9 cellular contexts compared by ENCODE assay signal in genomic region chr4:153116101-153116680, GRCh38.
A peak's percentile ranks its signal among the peaks of the same experiment; 100 is the strongest.
DNase-seq lines count a peak whose midpoint lies in the region; ATAC-seq and TF ChIP-seq lines count a peak whose summit lies in the region.
"Had no signal": no experiment of that assay in that cellular context is flagged by ENCODE, and none has a peak within 500 bp of the region (broad histone marks: within the 10 kb centered on the region; RNA-seq: fewer than 3 reads in every experiment).

No MANE protein-coding gene starts in this region.

- peak overlapping the region; percentile 80 for H3K4me3 Mint-ChIP-seq in natural killer cell
- H3K4me3 Mint-ChIP-seq in natural killer cell treated with Interleukin-12 subunit alpha and Interleukin-12 subunit beta and Interleukin-15 and Interleukin-18, amount 100 ng/mL, for 72 hours: no peak overlapping the region
- H3K4me3 Mint-ChIP-seq in activated T-helper 1 cell treated with anti-CD3 and anti-CD28 coated beads, Interleukin-12 subunit alpha, Interleukin-12 subunit beta, Interleukin-2, Interleukin-4 antibody, amounts not matched to agents 30 ng/mL and 10 ng/mL and 1 ng/mL, durations not matched to agents 14 hours and 24 hours and 36 hours: peak overlapping the region; percentile 56

- peak overlapping the region; percentile 64 for H3K27ac ChIP-seq in lower lobe of right lung

- intact Hi-C loops in natural killer cell (cut with micrococcal nuclease) (no loop called here), lower lobe of right lung (cut with DNase I) (no loop called here)
- intact Hi-C loops in activated T-helper 1 cell treated with anti-CD3 and anti-CD28 coated beads, Interleukin-12 subunit alpha, Interleukin-12 subunit beta, Interleukin-2, Interleukin-4 antibody, amounts not matched to agents 30 ng/mL and 10 ng/mL and 1 ng/mL, durations not matched to agents 14 hours and 24 hours and 36 hours (cut with micrococcal nuclease): loop anchor here (1.0 to 10.0 kb wide), 6 partner anchors 18 to 631 kb away; partner anchors contain the start of gene FBXW7

- H3K36me3 Mint-ChIP-seq in natural killer cell: no peaks in the 10 kb centered on the region
- H3K36me3 Mint-ChIP-seq in natural killer cell treated with Interleukin-12 subunit alpha and Interleukin-12 subunit beta and Interleukin-15 and Interleukin-18, amount 100 ng/mL, for 72 hours: no peaks in the 10 kb centered on the region
- no peaks in the 10 kb centered on the region for H3K36me3 Mint-ChIP-seq in activated T-helper 1 cell treated with anti-CD3 and anti-CD28 coated beads, Interleukin-12 subunit alpha, Interleukin-12 subunit beta, Interleukin-2, Interleukin-4 antibody, amounts not matched to agents 30 ng/mL and 10 ng/mL and 1 ng/mL, durations not matched to agents 14 hours and 24 hours and 36 hours (ENCODE audit: low read depth)

- H3K4me3 ChIP-seq in lower lobe of right lung: peak overlapping the region; percentile 39

- H3K4me1 Mint-ChIP-seq in natural killer cell: no peaks in the 10 kb centered on the region
- H3K4me1 Mint-ChIP-seq in natural killer cell treated with Interleukin-12 subunit alpha and Interleukin-12 subunit beta and Interleukin-15 and Interleukin-18, amount 100 ng/mL, for 72 hours (ENCODE audit: low read depth in 2 of 2): peaks cover 4 to 5% of the 10 kb centered on the region in 2 donors
- no peaks in the 10 kb centered on the region for H3K4me1 Mint-ChIP-seq in activated T-helper 1 cell treated with anti-CD3 and anti-CD28 coated beads, Interleukin-12 subunit alpha, Interleukin-12 subunit beta, Interleukin-2, Interleukin-4 antibody, amounts not matched to agents 30 ng/mL and 10 ng/mL and 1 ng/mL, durations not matched to agents 14 hours and 24 hours and 36 hours (ENCODE audit: low read depth)

- TF ChIP-seq CTCF in natural killer cell (IDR thresholded peaks at IDR 0.05): no peak
- TF ChIP-seq CTCF in lower lobe of right lung (IDR thresholded peaks at IDR 0.05): no peak

- DNase-seq in natural killer cell (no peak), lower lobe of right lung (no peak), NCI-H1105 treated with DMSO at 0.1 percent for 48 hours (lab: John Stamatoyannopoulos, UW) (no peak), NCI-H748 treated with DMSO at 0.1 percent for 48 hours (lab: John Stamatoyannopoulos, UW) (no peak), NOMO-1 (lab: John Stamatoyannopoulos, UW; ENCODE audit: unreplicated experiment in 2 of 2) (no peak)
- no peak for DNase-seq in natural killer cell treated with Interleukin-12 subunit alpha and Interleukin-12 subunit beta and Interleukin-15 and Interleukin-18, amount 100 ng/mL, for 72 hours (ENCODE audit: low spot score)
- DNase-seq in activated T-helper 1 cell treated with anti-CD3 and anti-CD28 coated beads, Interleukin-12 subunit alpha, Interleukin-12 subunit beta, Interleukin-2, Interleukin-4 antibody, amounts not matched to agents 30 ng/mL and 10 ng/mL and 1 ng/mL, durations not matched to agents 14 hours and 24 hours and 36 hours (ENCODE audit: low spot score): no peak
- DNase-seq: DMS79 treated with DMSO at 0.1 percent for 48 hours had no signal

- H3K27me3 Mint-ChIP-seq in natural killer cell (ENCODE audit: low read depth in 2 of 2): no peaks in the 10 kb centered on the region
- H3K27me3 Mint-ChIP-seq in natural killer cell treated with Interleukin-12 subunit alpha and Interleukin-12 subunit beta and Interleukin-15 and Interleukin-18, amount 100 ng/mL, for 72 hours: no peaks in the 10 kb centered on the region
- H3K27me3 Mint-ChIP-seq in activated T-helper 1 cell treated with anti-CD3 and anti-CD28 coated beads, Interleukin-12 subunit alpha, Interleukin-12 subunit beta, Interleukin-2, Interleukin-4 antibody, amounts not matched to agents 30 ng/mL and 10 ng/mL and 1 ng/mL, durations not matched to agents 14 hours and 24 hours and 36 hours (ENCODE audit: insufficient read depth): peaks cover 5% of the 10 kb centered on the region

- no peaks in the 10 kb centered on the region for H3K9me3 ChIP-seq in lower lobe of right lung

- no peaks in the 10 kb centered on the region for H3K36me3 ChIP-seq in lower lobe of right lung

- H3K9me3 Mint-ChIP-seq in natural killer cell: no peaks in the 10 kb centered on the region
- no peaks in the 10 kb centered on the region for H3K9me3 Mint-ChIP-seq in natural killer cell treated with Interleukin-12 subunit alpha and Interleukin-12 subunit beta and Interleukin-15 and Interleukin-18, amount 100 ng/mL, for 72 hours
- no peaks in the 10 kb centered on the region for H3K9me3 Mint-ChIP-seq in activated T-helper 1 cell treated with anti-CD3 and anti-CD28 coated beads, Interleukin-12 subunit alpha, Interleukin-12 subunit beta, Interleukin-2, Interleukin-4 antibody, amounts not matched to agents 30 ng/mL and 10 ng/mL and 1 ng/mL, durations not matched to agents 14 hours and 24 hours and 36 hours

- ATAC-seq in natural killer cell (peak in 1 of 3 donors; percentile 17), lower lobe of right lung (peak; percentile 15 to 37), HG02938 (IDR thresholded peaks at IDR 0.05; ENCODE audit: unreplicated experiment) (no peak)
- ATAC-seq in natural killer cell treated with Interleukin-12 subunit alpha and Interleukin-12 subunit beta and Interleukin-15 and Interleukin-18, amount 100 ng/mL, for 72 hours: no peak

- peaks cover 14% of the 10 kb centered on the region for H3K4me1 ChIP-seq in lower lobe of right lung

- peak overlapping the region in 1 of 2 donors; percentile 75 for H3K27ac Mint-ChIP-seq in natural killer cell
- no peak overlapping the region for H3K27ac Mint-ChIP-seq in natural killer cell treated with Interleukin-12 subunit alpha and Interleukin-12 subunit beta and Interleukin-15 and Interleukin-18, amount 100 ng/mL, for 72 hours
- H3K27ac Mint-ChIP-seq in activated T-helper 1 cell treated with anti-CD3 and anti-CD28 coated beads, Interleukin-12 subunit alpha, Interleukin-12 subunit beta, Interleukin-2, Interleukin-4 antibody, amounts not matched to agents 30 ng/mL and 10 ng/mL and 1 ng/mL, durations not matched to agents 14 hours and 24 hours and 36 hours: peak overlapping the region; percentile 80

- no peaks in the 10 kb centered on the region for H3K27me3 ChIP-seq in lower lobe of right lung (ENCODE audit: low read depth)

Comparison
In these comparisons a context has a peak if more than half of its experiments do, and no peak if none do; other contexts are left out.
1. ATAC-seq: peak in lower lobe of right lung (2 of 2); none in natural killer cell treated with Interleukin-12 subunit alpha and Interleukin-12 subunit beta and Interleukin-15 and Interleukin-18, amount 100 ng/mL, for 72 hours (0 of 2) and HG02938 (single experiment).